19 cellular contexts compared by ENCODE assay signal in the genomic region with DNA sequence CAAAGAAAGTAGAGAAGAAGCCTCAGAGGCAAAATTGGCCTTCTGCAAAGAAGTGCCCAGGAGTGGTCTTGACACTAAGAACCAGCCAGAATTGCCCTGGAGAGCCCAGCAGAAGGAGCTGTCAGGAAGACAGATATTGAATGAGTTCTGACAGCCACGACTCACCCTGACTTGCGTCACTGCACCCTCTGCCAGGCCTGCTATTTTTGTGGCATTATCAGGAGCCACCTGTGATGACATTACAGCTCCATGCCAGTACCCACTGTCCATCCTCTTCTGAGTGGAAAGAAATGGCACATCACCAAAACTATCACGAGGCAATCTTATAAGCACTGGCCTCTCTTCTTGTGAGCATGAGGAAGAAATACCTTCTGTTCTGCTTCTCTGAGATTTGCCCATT.
"Had no signal": no experiment of that assay in that cellular context is flagged by ENCODE, and none has a peak within 500 bp of the region (broad histone marks: within the 10 kb centered on the region; RNA-seq: fewer than 3 reads in every experiment).

No MANE protein-coding gene starts in this region.

- H3K79me2 ChIP-seq: hepatocyte, parathyroid adenoma had no signal

- H3K9me3 ChIP-seq: gastroesophageal sphincter, neutrophil, tibial nerve, uterus had no signal

- H3K4me1 ChIP-seq: gastroesophageal sphincter, parathyroid adenoma, uterus had no signal

- H3K4me2 ChIP-seq: hepatocyte had no signal

- H2AFZ ChIP-seq: hepatocyte, parathyroid adenoma had no signal

- H3K4me3 ChIP-seq: cardiac muscle cell, gastroesophageal sphincter, hepatocyte, lung, tibial nerve, uterus had no signal

- H3K27me3 ChIP-seq: cardiac muscle cell, gastroesophageal sphincter, hepatocyte, neutrophil, tibial nerve, uterus had no signal

- H3K27ac ChIP-seq: cardiac muscle cell, gastroesophageal sphincter, hepatocyte, neutrophil, parathyroid adenoma, tibial nerve, uterus had no signal

- H3K36me3 ChIP-seq: cardiac muscle cell, gastroesophageal sphincter, neutrophil, tibial nerve, uterus had no signal

- ATAC-seq: activated CD4-positive, alpha-beta T cell treated with anti-CD3 and anti-CD28 coated beads for 36 hours; activated naive CD4-positive, alpha-beta T cell treated with anti-CD3 and anti-CD28 coated beads, Interleukin-2, amount 50 U/mL, for 72 hours; esophagus mucosa; gastroesophageal sphincter; left colon; natural killer cell treated with Interleukin-12 subunit alpha and Interleukin-12 subunit beta and Interleukin-15 and Interleukin-18, amount 100 ng/mL, for 72 hours; stimulated activated naive CD8-positive, alpha-beta T cell treated with anti-CD3 and anti-CD28 coated beads, Interleukin-15, Interleukin-2, amounts not matched to agents 100 U/mL and 50 U/mL, for 24 hours; WTC11 had no signal

- H3K9ac ChIP-seq: parathyroid adenoma had no signal

- DNase-seq: activated CD4-positive, alpha-beta T cell treated with anti-CD3 and anti-CD28 coated beads for 36 hours; activated CD4-positive, alpha-beta T cell treated with anti-CD3 and anti-CD28 coated beads, Interleukin-2, amount 50 U/mL, for 48 hours; activated gamma-delta T cell treated with Interleukin-2 at 50 U/mL for 16 hours; left colon; retina; stimulated activated CD4-positive, alpha-beta T cell treated with anti-CD3 and anti-CD28 coated beads, Interleukin-2, amount 100 ng/mL, for 24 hours; stimulated activated naive CD8-positive, alpha-beta T cell treated with anti-CD3 and anti-CD28 coated beads, Interleukin-15, Interleukin-2, amounts not matched to agents 100 U/mL and 50 U/mL, for 24 hours; uterus had no signal
